ENCODE assay signal across 13 cellular contexts in the genomic region with DNA sequence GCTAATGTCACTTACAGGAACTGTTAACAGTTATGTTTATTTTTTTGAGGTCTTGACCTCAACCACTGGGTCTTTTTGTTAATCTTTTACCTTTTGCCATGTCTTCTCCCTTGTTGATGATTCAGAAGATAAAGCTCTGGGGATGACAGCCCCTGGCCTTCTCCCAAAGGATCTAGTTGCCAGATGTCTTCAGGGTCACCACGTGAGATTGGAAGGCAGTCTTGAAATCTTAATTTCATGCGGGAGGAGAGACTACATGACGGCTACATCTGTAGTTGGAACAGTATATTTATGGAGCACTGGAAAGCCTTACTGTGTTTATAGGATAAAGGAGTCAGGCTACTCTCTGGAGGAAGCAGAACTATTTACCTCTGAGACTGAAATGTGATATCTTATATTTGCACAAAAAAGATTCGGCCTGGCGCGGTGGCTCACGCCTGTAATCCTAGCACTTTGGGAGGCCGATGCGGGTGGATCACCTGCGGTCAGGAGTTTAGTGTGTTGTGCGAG.
DNase-seq lines count a peak whose midpoint lies in the region; ATAC-seq and TF ChIP-seq lines count a peak whose summit lies in the region.
"Had no signal": no experiment of that assay in that cellular context is flagged by ENCODE, and none has a peak within 500 bp of the region (broad histone marks: within the 10 kb centered on the region; RNA-seq: fewer than 3 reads in every experiment).

No MANE protein-coding gene starts in this region.

- POLR2A ChIA-PET in HEK293 (lab: Yijun Ruan, JAX), result interaction anchor here (0.6 kb wide), 1 partner anchor 1191 kb away, joined by 3 read pairs; no protein-coding TSS in a partner anchor

- peaks cover 50% of the 10 kb centered on the region for H3K36me3 Mint-ChIP-seq in nephron (ENCODE audit: low read depth)

- peaks cover 60% of the 10 kb centered on the region for H3K4me1 Mint-ChIP-seq in nephron

- H3K9me3 Mint-ChIP-seq in nephron, result no peaks in the 10 kb centered on the region

- H3K36me3 ChIP-seq in HEK293 (ENCODE audit: control insufficient read depth in 2 of 2, insufficient read depth in 1 of 2, low read length in 2 of 2), result peaks cover 33 to 47% of the 10 kb centered on the region in 2 experiments
- H3K36me3 ChIP-seq: ovary had no signal

- no peaks in the 10 kb centered on the region for H3K9me3 ChIP-seq in HEK293 (ENCODE audit: control insufficient read depth, insufficient read depth, low read depth, low read length)
- H3K9me3 ChIP-seq: ovary had no signal

- peak overlapping the region in 1 of 3 experiments; percentile 22 for H3K4me3 Mint-ChIP-seq in nephron

- H3K27ac ChIP-seq in HEK293 (ENCODE audit: extremely low read depth, low read depth, low read length), result no peak overlapping the region; the same call in 1 of the 2 replicates
- H3K27ac ChIP-seq: ovary had no signal

- peak; percentile 12 for DNase-seq in NCI-H82 (lab: John Stamatoyannopoulos, UW)
- DNase-seq in NCI-H82 treated with DMSO at 0.1 percent for 48 hours (lab: John Stamatoyannopoulos, UW; ENCODE audit: unreplicated experiment), result no peak
- peak; percentile 19 for DNase-seq in choroid plexus epithelial cell (ENCODE audit: low read depth)
- no peak for DNase-seq in NCI-H1092 treated with DMSO at 0.1 percent for 48 hours (lab: John Stamatoyannopoulos, UW)
- DNase-seq in NCI-H1417 (lab: John Stamatoyannopoulos, UW), result no peak
- DNase-seq: caudate nucleus; left colon; NCI-H2107; ovary; stimulated activated CD4-positive, alpha-beta T cell treated with anti-CD3 and anti-CD28 coated beads, Interleukin-4, amount 100 ng/mL, for 1 hour had no signal

- H3K27me3 Mint-ChIP-seq in nephron (ENCODE audit: low read depth), result no peaks in the 10 kb centered on the region

- peak overlapping the region; percentile 54 to 74 (median 60) for H3K27ac Mint-ChIP-seq in nephron

- H3K4me1 ChIP-seq in HEK293 (ENCODE audit: control insufficient read depth, insufficient read depth, low read length), result peaks cover 14% of the 10 kb centered on the region

- no peak for ATAC-seq in HG02840 (IDR thresholded peaks at IDR 0.05; ENCODE audit: low FRiP score, unreplicated experiment)
- ATAC-seq: left colon had no signal

- CTCF ChIA-PET in HEK293 (lab: Yijun Ruan, JAX), result interaction anchor here (1.2 kb wide), 1 partner anchor 44 kb away, joined by 4 read pairs; no protein-coding TSS in a partner anchor

- TF ChIP-seq CTCF in HEK293 (tag by site-specific recombination; IDR thresholded peaks at IDR 0.05) (no peak), choroid plexus epithelial cell (conservative IDR thresholded peaks at IDR 0.05; ENCODE audit: low read depth, low read length) (no peak), nephron (IDR thresholded peaks at IDR 0.05; ENCODE audit: unreplicated experiment in 3 of 3) (no peak)

- H3K4me3 ChIP-seq in HEK293 (ENCODE audit: low read depth, low read length), result no peak overlapping the region
- H3K4me3 ChIP-seq in choroid plexus epithelial cell (ENCODE audit: low read depth, low read length), result no peak overlapping the region
- H3K4me3 ChIP-seq: ovary had no signal

TF ChIP-seq in HEK293, 187 proteins besides CTCF, POLR2A, EP300 and RAD21 (continues in another document):
- no peak for TF ChIP-seq ZNF843 (tag by site-specific recombination; IDR thresholded peaks at IDR 0.05)
- TF ChIP-seq FEZF1 (tag by site-specific recombination; IDR thresholded peaks at IDR 0.05), result 0 out of 2 replicates have a peak, but pooled peaks have one; percentile 9
- TF ChIP-seq ZNF155 (tag by site-specific recombination; IDR thresholded peaks at IDR 0.05), result no peak
- no peak for TF ChIP-seq ZNF114 (tag by site-specific recombination; IDR thresholded peaks at IDR 0.05)
- TF ChIP-seq ZNF248 (tag by site-specific recombination; IDR thresholded peaks at IDR 0.05), result no peak
- TF ChIP-seq ZNF280C (tag by site-specific recombination; IDR thresholded peaks at IDR 0.05), result no peak
- peak; percentile 20; the same call in 1 of the 2 replicates for TF ChIP-seq ZSCAN16 (tag by site-specific recombination; IDR thresholded peaks at IDR 0.05)
- TF ChIP-seq ZNF514 (tag by site-specific recombination; IDR thresholded peaks at IDR 0.05), result no peak
- TF ChIP-seq, protein P1, sequence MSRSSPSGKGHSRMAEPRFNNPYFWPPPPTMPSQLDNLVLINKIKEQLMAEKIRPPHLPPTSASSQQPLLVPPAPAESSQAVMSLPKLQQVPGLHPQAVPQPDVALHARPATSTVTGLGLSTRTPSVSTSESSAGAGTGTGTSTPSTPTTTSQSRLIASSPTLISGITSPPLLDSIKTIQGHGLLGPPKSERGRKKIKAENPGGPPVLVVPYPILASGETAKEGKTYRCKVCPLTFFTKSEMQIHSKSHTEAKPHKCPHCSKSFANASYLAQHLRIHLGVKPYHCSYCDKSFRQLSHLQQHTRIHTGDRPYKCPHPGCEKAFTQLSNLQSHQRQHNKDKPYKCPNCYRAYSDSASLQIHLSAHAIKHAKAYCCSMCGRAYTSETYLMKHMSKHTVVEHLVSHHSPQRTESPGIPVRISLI (tag by site-specific recombination; IDR thresholded peaks at IDR 0.05), result no peak
- TF ChIP-seq, protein P2, sequence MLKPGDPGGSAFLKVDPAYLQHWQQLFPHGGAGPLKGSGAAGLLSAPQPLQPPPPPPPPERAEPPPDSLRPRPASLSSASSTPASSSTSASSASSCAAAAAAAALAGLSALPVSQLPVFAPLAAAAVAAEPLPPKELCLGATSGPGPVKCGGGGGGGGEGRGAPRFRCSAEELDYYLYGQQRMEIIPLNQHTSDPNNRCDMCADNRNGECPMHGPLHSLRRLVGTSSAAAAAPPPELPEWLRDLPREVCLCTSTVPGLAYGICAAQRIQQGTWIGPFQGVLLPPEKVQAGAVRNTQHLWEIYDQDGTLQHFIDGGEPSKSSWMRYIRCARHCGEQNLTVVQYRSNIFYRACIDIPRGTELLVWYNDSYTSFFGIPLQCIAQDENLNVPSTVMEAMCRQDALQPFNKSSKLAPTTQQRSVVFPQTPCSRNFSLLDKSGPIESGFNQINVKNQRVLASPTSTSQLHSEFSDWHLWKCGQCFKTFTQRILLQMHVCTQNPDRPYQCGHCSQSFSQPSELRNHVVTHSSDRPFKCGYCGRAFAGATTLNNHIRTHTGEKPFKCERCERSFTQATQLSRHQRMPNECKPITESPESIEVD (tag by site-specific recombination; IDR thresholded peaks at IDR 0.05), result no peak
- no peak for TF ChIP-seq EGR2 (tag by site-specific recombination; IDR thresholded peaks at IDR 0.05; ENCODE audit: low read depth)
- no peak for TF ChIP-seq ZNF211 (tag by site-specific recombination; IDR thresholded peaks at IDR 0.05; ENCODE audit: low read depth)
- 0 out of 2 replicates have a peak, but pooled peaks have one; percentile 21 for TF ChIP-seq SP7 (tag by site-specific recombination; IDR thresholded peaks at IDR 0.05)
- no peak for TF ChIP-seq ZNF366 (tag by site-specific recombination; conservative IDR thresholded peaks at IDR 0.05)
- no peak for TF ChIP-seq ZNF792 (tag by site-specific recombination; IDR thresholded peaks at IDR 0.05)
- no peak for TF ChIP-seq ZNF16 (tag by site-specific recombination; IDR thresholded peaks at IDR 0.05; ENCODE audit: low read depth)
- TF ChIP-seq, protein P3, sequence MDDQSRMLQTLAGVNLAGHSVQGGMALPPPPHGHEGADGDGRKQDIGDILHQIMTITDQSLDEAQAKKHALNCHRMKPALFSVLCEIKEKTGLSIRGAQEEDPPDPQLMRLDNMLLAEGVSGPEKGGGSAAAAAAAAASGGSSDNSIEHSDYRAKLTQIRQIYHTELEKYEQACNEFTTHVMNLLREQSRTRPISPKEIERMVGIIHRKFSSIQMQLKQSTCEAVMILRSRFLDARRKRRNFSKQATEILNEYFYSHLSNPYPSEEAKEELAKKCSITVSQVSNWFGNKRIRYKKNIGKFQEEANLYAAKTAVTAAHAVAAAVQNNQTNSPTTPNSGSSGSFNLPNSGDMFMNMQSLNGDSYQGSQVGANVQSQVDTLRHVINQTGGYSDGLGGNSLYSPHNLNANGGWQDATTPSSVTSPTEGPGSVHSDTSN (CRISPR knock-in tag; IDR thresholded peaks at IDR 0.05), result no peak
- TF ChIP-seq ZNF654 (tag by site-specific recombination; IDR thresholded peaks at IDR 0.05; ENCODE audit: low read depth), result no peak
- TF ChIP-seq ZNF341 (tag by site-specific recombination; IDR thresholded peaks at IDR 0.05; ENCODE audit: low read depth), result no peak
- TF ChIP-seq PRDM1 (tag by site-specific recombination; IDR thresholded peaks at IDR 0.05), result 0 out of 2 replicates have a peak, but pooled peaks have one; percentile 12
- TF ChIP-seq WT1 (tag by site-specific recombination; IDR thresholded peaks at IDR 0.05), result 0 out of 2 replicates have a peak, but pooled peaks have one; percentile 15
- TF ChIP-seq YY1 (tag by site-specific recombination; IDR thresholded peaks at IDR 0.05), result no peak

Comparison
In these comparisons a context has a peak if more than half of its experiments do, and no peak if none do; other contexts are left out.
1. DNase-seq: peak in NCI-H82 (single experiment) and choroid plexus epithelial cell (single experiment); none in NCI-H82 treated with DMSO at 0.1 percent for 48 hours (single experiment), NCI-H1092 treated with DMSO at 0.1 percent for 48 hours (single experiment) and NCI-H1417 (0 of 3).